ENCODE assay signal across 17 cellular contexts in the genomic region with DNA sequence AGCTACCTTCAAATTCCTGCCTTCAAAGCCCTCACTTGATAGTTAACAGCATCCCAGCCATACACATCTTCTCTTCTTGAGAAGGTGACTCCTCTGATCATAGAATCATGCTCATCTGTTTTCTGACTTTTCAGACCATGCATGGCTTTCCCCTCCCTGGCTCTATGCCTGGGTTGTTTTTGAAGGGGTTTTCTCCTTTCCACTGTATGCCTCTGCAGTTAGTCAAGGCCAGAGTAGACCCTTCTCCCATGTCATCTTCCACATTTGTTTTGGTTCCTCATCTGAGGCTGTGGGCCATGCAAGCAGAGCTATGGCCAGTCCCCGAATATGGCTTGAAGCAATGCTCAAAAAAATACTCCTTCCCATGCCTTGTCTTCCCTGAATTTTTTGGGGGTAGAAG.
DNase-seq lines count a peak whose midpoint lies in the region; ATAC-seq and TF ChIP-seq lines count a peak whose summit lies in the region.
"Had no signal": no experiment of that assay in that cellular context is flagged by ENCODE, and none has a peak within 500 bp of the region (broad histone marks: within the 10 kb centered on the region; RNA-seq: fewer than 3 reads in every experiment).

No MANE protein-coding gene starts in this region.

- peak; percentile 71 for ATAC-seq in GM18868 (IDR thresholded peaks at IDR 0.05; ENCODE audit: unreplicated experiment)
- no peak for ATAC-seq in HG03097 (IDR thresholded peaks at IDR 0.05; ENCODE audit: low FRiP score, unreplicated experiment)
- ATAC-seq in GM18870 (IDR thresholded peaks at IDR 0.05; ENCODE audit: unreplicated experiment): no peak

- no peak overlapping the region for H3K4me3 ChIP-seq in BLaER1
- H3K4me3 ChIP-seq in muscle layer of colon (ENCODE audit: low read depth in 1 of 2, low read length in 2 of 2): no peak overlapping the region
- H3K4me3 ChIP-seq: PC-9 had no signal

- H3K4me1 ChIP-seq in BLaER1 (peaks cover 47% of the 10 kb centered on the region), muscle layer of colon (ENCODE audit: insufficient read depth, low read length) (peaks cover 32% of the 10 kb centered on the region)

- no peak overlapping the region for H3K9ac ChIP-seq in BLaER1
- no peak overlapping the region for H3K9ac ChIP-seq in muscle layer of colon (ENCODE audit: low read length)

- H3K27ac ChIP-seq in 22Rv1 (peak overlapping the region; percentile 14; the same call in 1 of the 2 replicates), BLaER1 (no peak overlapping the region), muscle layer of colon (ENCODE audit: low read depth, low read length) (peak overlapping the region; percentile 15)
- H3K27ac ChIP-seq: HL-60, PC-9 had no signal

- peaks cover 45% of the 10 kb centered on the region for H4K20me1 ChIP-seq in BLaER1

- DNase-seq in activated naive CD4-positive, alpha-beta T cell treated with Interleukin-2 at 50 U/mL for 16 hours: no peak
- DNase-seq: Calu3; CD4-positive, alpha-beta T cell; H9; Kasumi-1; MM.1S; NCI-H1092 treated with DMSO at 0.1 percent for 48 hours; NCI-H510A treated with DMSO at 0.1 percent for 48 hours; NCI-H82; PC-9 had no signal

- H3K36me3 ChIP-seq in BLaER1 (peaks cover 32% of the 10 kb centered on the region), muscle layer of colon (ENCODE audit: insufficient read depth, low read length) (peaks cover 6% of the 10 kb centered on the region)

- H3K27me3 ChIP-seq in BLaER1 (no peaks in the 10 kb centered on the region), muscle layer of colon (ENCODE audit: control insufficient read depth in 1 of 2, insufficient read depth in 2 of 2, low read length in 2 of 2) (no peaks in the 10 kb centered on the region)

- TF ChIP-seq CTCF in 22Rv1 (IDR thresholded peaks at IDR 0.05): no peak

- H3K4me2 ChIP-seq in BLaER1: peak overlapping the region; percentile 43
- H3K4me2 ChIP-seq: PC-9 had no signal

- no peaks in the 10 kb centered on the region for H3K9me3 ChIP-seq in BLaER1
- no peaks in the 10 kb centered on the region for H3K9me3 ChIP-seq in muscle layer of colon (ENCODE audit: low read length)
